8 cellular contexts compared by ENCODE assay signal in genomic region chr10:22230331-22230833, GRCh38. TPM values are rescaled to one million over a fixed set of nuclear protein-coding genes. Genes with fewer than 3 reads are reported as not detected.
DNase-seq lines count a peak whose midpoint lies in the region; ATAC-seq, FAIRE-seq and TF ChIP-seq lines count a peak whose summit lies in the region.

No MANE protein-coding gene starts in this region.

- peak overlapping the region; percentile 39 for H3K9ac ChIP-seq in HepG2 (ENCODE audit: insufficient read depth, low read depth, low read length)

- H3K9me3 Mint-ChIP-seq in central memory CD8-positive, alpha-beta T cell: no peaks in the 10 kb centered on the region

- ATAC-seq in central memory CD8-positive, alpha-beta T cell (replicated peaks; ENCODE audit: extremely low read depth, poor library complexity, severe bottlenecking): no peak
- no peak for ATAC-seq in HepG2

- H3K36me3 ChIP-seq in GM06990 (ENCODE audit: control insufficient read depth, insufficient read depth, low read length) (no peaks in the 10 kb centered on the region), HepG2 (replicated peaks in 1 of 2; ENCODE audit: control insufficient read depth in 1 of 2, insufficient read depth in 2 of 2, low read length in 2 of 2) (no peaks in the 10 kb centered on the region)

- H3K4me3 ChIP-seq in GM06990 (replicated peaks; ENCODE audit: low read depth, low read length) (peak overlapping the region; percentile 65), LNCaP clone FGC (ENCODE audit: low read depth, low read length) (peak overlapping the region; percentile 78), HepG2 (replicated peaks in 1 of 3; ENCODE audit: insufficient read depth in 1 of 3, low read depth in 2 of 3, low read length in 3 of 3) (peak overlapping the region; percentile 81 to 91 (median 81); a peak in 5 of 6 replicates)

- H3K27ac Mint-ChIP-seq in central memory CD8-positive, alpha-beta T cell (ENCODE audit: low read depth): peak overlapping the region; percentile 100

- 1% methylated on average over 16 of the region's 16 CpGs for WGBS in HepG2 (ENCODE audit: low lambda C conversion rate)

- TF ChIP-seq RAD21 in HepG2 (CRISPR knock-in tag; IDR thresholded peaks at IDR 0.05): no peak

- H3K9me3 ChIP-seq in HepG2 (ENCODE audit: low read length): no peaks in the 10 kb centered on the region

- TF ChIP-seq POLR2A in Raji (IDR thresholded peaks at IDR 0.05; ENCODE audit: insufficient read depth, low read depth, low read length) (peak; percentile 42; the same call in 1 of the 2 replicates), HepG2 (IDR thresholded peaks at IDR 0.05; ENCODE audit: insufficient read depth in 1 of 2, low read depth in 2 of 2, low read length in 2 of 2) (no peak)

- H2AFZ ChIP-seq in HepG2 (ENCODE audit: low read length): peak overlapping the region; percentile 96

- no peak overlapping the region for H3K27ac ChIP-seq in HepG2 (ENCODE audit: extremely low read length, insufficient read depth, low read length)

- H3K27me3 ChIP-seq in GM06990 (replicated peaks; ENCODE audit: control insufficient read depth, insufficient read depth, low read length) (no peaks in the 10 kb centered on the region), HepG2 (ENCODE audit: control insufficient read depth in 1 of 2, insufficient read depth in 2 of 2, low read length in 2 of 2) (peaks cover 0 to 17% of the 10 kb centered on the region in 2 experiments; a peak in 2 of 5 replicates)

- H3K4me1 Mint-ChIP-seq in central memory CD8-positive, alpha-beta T cell: peaks cover 20% of the 10 kb centered on the region

- no peaks in the 10 kb centered on the region for H4K20me1 ChIP-seq in HepG2 (ENCODE audit: insufficient read depth, low read length)

- H3K4me1 ChIP-seq in HepG2 (ENCODE audit: insufficient read depth, low read length): peaks cover 5% of the 10 kb centered on the region; the same call in 1 of the 2 replicates

- DNase-seq in GM06990 (ENCODE audit: extremely low read depth, insufficient read length): no peak
- peak; percentile 49 for DNase-seq in LNCaP clone FGC (ENCODE audit: low read depth)
- no peak for DNase-seq in central memory CD8-positive, alpha-beta T cell (ENCODE audit: low spot score in 2 of 2)
- DNase-seq in HepG2 (ENCODE audit: low spot score): no peak
- peak; percentile 77 for DNase-seq in superior temporal gyrus (ENCODE audit: extremely low spot score)
- no peak for DNase-seq in HuH-7.5 (ENCODE audit: low spot score)
- DNase-seq in NK-92 treated with Interleukin-12 subunit alpha and Interleukin-12 subunit beta, amount 100 ng/mL, for 24 hours (lab: John Stamatoyannopoulos, UW): no peak

- intact Hi-C loops in HepG2 (cut with micrococcal nuclease; ENCODE audit: unreplicated experiment): no loop called here

- no TSS peak for BruUV-seq in HepG2 (replicated peaks; lab: Mats Ljungman, UMichigan)

- no peaks in the 10 kb centered on the region for H3K79me2 ChIP-seq in HepG2 (ENCODE audit: insufficient read depth, low read length)

- in situ Hi-C loops in HepG2 (cut with HindIII; ENCODE audit: extremely low pct_ligation_motif_present, low pct_unique_long_range_greater_than_20kb): no loop called here

- peaks cover 12% of the 10 kb centered on the region for H3K27me3 Mint-ChIP-seq in central memory CD8-positive, alpha-beta T cell

- peak overlapping the region; percentile 82 for H3K4me3 Mint-ChIP-seq in central memory CD8-positive, alpha-beta T cell

- no peak for TF ChIP-seq CTCF in GM06990 (IDR thresholded peaks at IDR 0.05; ENCODE audit: insufficient read depth, low read length, poor library complexity, severe bottlenecking)
- TF ChIP-seq CTCF in LNCaP clone FGC (IDR thresholded peaks at IDR 0.05; ENCODE audit: control insufficient read depth, extremely low read depth, insufficient read depth): no peak
- no peak for TF ChIP-seq CTCF in HepG2 (CRISPR knock-in tag; IDR thresholded peaks at IDR 0.05)

- FAIRE-seq in HepG2 (lab: Jason Lieb, UNC): peak; percentile 23

- H3K36me3 Mint-ChIP-seq in central memory CD8-positive, alpha-beta T cell (ENCODE audit: insufficient read depth): peaks cover 18% of the 10 kb centered on the region

- TF ChIP-seq EP300 in HepG2 (IDR thresholded peaks at IDR 0.05; ENCODE audit: low read depth in 2 of 2, low read length in 2 of 2) (no peak), HepG2 (CRISPR knock-in tag; IDR thresholded peaks at IDR 0.05; ENCODE audit: borderline replicate concordance) (no peak)

- POLR2A ChIA-PET in HepG2 (lab: Yijun Ruan, JAX): no interaction called here

- CTCF ChIA-PET in HepG2 (lab: Yijun Ruan, JAX; ENCODE audit: low intra/inter-chr PET ratio, low total read pairs): no interaction called here

- peak overlapping the region; percentile 78 for H3K4me2 ChIP-seq in HepG2 (ENCODE audit: low read depth, low read length)

TF ChIP-seq in HepG2, 621 proteins besides CTCF, POLR2A, EP300 and RAD21:
- TF ChIP-seq TARDBP (CRISPR knock-in tag; IDR thresholded peaks at IDR 0.05) (0 out of 2 replicates have a peak, but pooled peaks have one; percentile 20), ELF3 (CRISPR knock-in tag; IDR thresholded peaks at IDR 0.05) (no peak)

RNA-seq across cellular contexts. Expression of gene EBLN1, which starts 12.6 kb away (rescaled TPM):
- not detected in 2 replicates for total RNA-seq in HepG2 (2016; rRNA removed; fragmentation: Illumina TruSeq; extraction: Trizol)
- not detected in 2 replicates for total RNA-seq in HepG2 (2016; cell fraction: cytosol; rRNA removed; fragmentation: Illumina TruSeq; extraction: Trizol; ENCODE audit: low read depth)
- not detected in 2 replicates for total RNA-seq in HepG2 (2016; cell fraction: insoluble cytoplasmic fraction; rRNA removed; fragmentation: Illumina TruSeq; extraction: Trizol)
- total RNA-seq in HepG2 (2016; cell fraction: membrane; rRNA removed; fragmentation: Illumina TruSeq; extraction: Trizol): not detected in 2 replicates
- total RNA-seq in HepG2 (2016; cell fraction: nucleus; rRNA removed; fragmentation: Illumina TruSeq; extraction: Trizol): not detected in 2 replicates
- not detected in 2 replicates for polyA plus RNA-seq in HepG2 (2011; rRNA removed)
- not detected in 2 replicates for polyA plus RNA-seq in HepG2 (2011; cell fraction: cytosol; rRNA removed)
- not detected in 2 replicates for polyA plus RNA-seq in HepG2 (2011; cell fraction: nucleus; rRNA removed)
- polyA plus RNA-seq in HepG2 (2012): not detected in 2 replicates
- not detected in 2 replicates for polyA plus RNA-seq in HepG2 (2016; cell fraction: cytosol; fragmentation: Illumina TruSeq; extraction: Trizol; ENCODE audit: low read depth)
- polyA plus RNA-seq in HepG2 (2016; cell fraction: insoluble cytoplasmic fraction; fragmentation: Illumina TruSeq; extraction: Trizol; ENCODE audit: low read depth): not detected in 2 replicates
- not detected in 2 replicates for polyA plus RNA-seq in HepG2 (2016; cell fraction: membrane; fragmentation: Illumina TruSeq; extraction: Trizol; ENCODE audit: low read depth)
- not detected in 2 replicates for polyA plus RNA-seq in HepG2 (2016; cell fraction: nucleus; fragmentation: Illumina TruSeq; extraction: Trizol; ENCODE audit: insufficient read depth, low read depth)
- not detected in 2 replicates for polyA minus RNA-seq in HepG2 (2011; rRNA and poly(A)+ RNA removed; ENCODE audit: low replicate concordance)
- polyA minus RNA-seq in HepG2 (2011; cell fraction: cytosol; rRNA and poly(A)+ RNA removed): not detected in 2 replicates
- polyA minus RNA-seq in HepG2 (2011; cell fraction: nucleus; rRNA and poly(A)+ RNA removed): not detected in 2 replicates

Comparison
In these comparisons a context has a peak if more than half of its experiments do, and no peak if none do; other contexts are left out.
1. DNase-seq: peak in LNCaP clone FGC (single experiment) and superior temporal gyrus (single experiment); none in GM06990 (single experiment), central memory CD8-positive, alpha-beta T cell (0 of 2), HepG2 (single experiment), HuH-7.5 (single experiment) and NK-92 treated with Interleukin-12 subunit alpha and Interleukin-12 subunit beta, amount 100 ng/mL, for 24 hours (single experiment).
2. Peak in every context shown above with its lines, with median percentiles within 50 percentile points of each other: H3K4me3 ChIP-seq.